ENCODE assay signal across 28 cellular contexts in genomic region chr2:62576276-62576939, GRCh38.
DNase-seq lines count a peak whose midpoint lies in the region; ATAC-seq and TF ChIP-seq lines count a peak whose summit lies in the region.
"Had no signal": no experiment of that assay in that cellular context is flagged by ENCODE, and none has a peak within 500 bp of the region (broad histone marks: within the 10 kb centered on the region; RNA-seq: fewer than 3 reads in every experiment).

No MANE protein-coding gene starts in this region.

- TF ChIP-seq CTCF in mammary epithelial cell (conservative IDR thresholded peaks at IDR 0.05 in 1 of 2, IDR thresholded peaks at IDR 0.05 in 1 of 2; ENCODE audit: extremely low read depth in 1 of 2, insufficient read depth in 1 of 2, low read depth in 1 of 2, low read length in 2 of 2): no peak
- no peak for TF ChIP-seq CTCF in MCF 10A (IDR thresholded peaks at IDR 0.05; ENCODE audit: unreplicated experiment)
- no peak for TF ChIP-seq CTCF in vagina (IDR thresholded peaks at IDR 0.05)

- TF ChIP-seq POLR2A in vagina (IDR thresholded peaks at IDR 0.05): no peak

- H3K4me3 Mint-ChIP-seq in MCF 10A (ENCODE audit: unreplicated experiment): no peak overlapping the region
- H3K4me3 Mint-ChIP-seq: activated naive CD8-positive, alpha-beta T cell; effector memory CD8-positive, alpha-beta T cell; stimulated activated memory B cell treated with anti-CD40 and anti-IgM and Interleukin-4, amounts not matched to agents 10 μg/mL and 1 μg/mL and 100 μg/mL, for 72 hours had no signal

- no peaks in the 10 kb centered on the region for H3K27me3 Mint-ChIP-seq in MCF 10A (ENCODE audit: insufficient read depth, unreplicated experiment)

- H3K36me3 Mint-ChIP-seq in MCF 10A (ENCODE audit: insufficient read depth, unreplicated experiment): no peaks in the 10 kb centered on the region
- H3K36me3 Mint-ChIP-seq: activated naive CD8-positive, alpha-beta T cell; stimulated activated memory B cell treated with anti-CD40 and anti-IgM and Interleukin-4, amounts not matched to agents 10 μg/mL and 1 μg/mL and 100 μg/mL, for 72 hours had no signal

- 75% methylated on average over 2 of the region's 2 CpGs for WGBS in mammary epithelial cell (ENCODE audit: low coverage, missing lambda C conversion rate)
- WGBS in esophagus, 2 donors: 61 to 70% methylated on average over 2 of the region's 2 CpGs

- H3K27me3 ChIP-seq in mammary epithelial cell (ENCODE audit: insufficient read depth, low read length): no peaks in the 10 kb centered on the region
- no peaks in the 10 kb centered on the region for H3K27me3 ChIP-seq in esophagus (ENCODE audit: control insufficient read depth in 1 of 2, insufficient read depth in 2 of 2, low read length in 2 of 2)
- H3K27me3 ChIP-seq in muscle layer of duodenum (ENCODE audit: low read depth, low read length): no peaks in the 10 kb centered on the region
- no peaks in the 10 kb centered on the region for H3K27me3 ChIP-seq in vagina
- H3K27me3 ChIP-seq: BE2C, SJSA1 had no signal

- H4K20me1 ChIP-seq in mammary epithelial cell (ENCODE audit: insufficient read depth, low read length): no peaks in the 10 kb centered on the region

- H3K4me1 Mint-ChIP-seq in MCF 10A (ENCODE audit: insufficient read depth, unreplicated experiment): peaks cover 19% of the 10 kb centered on the region
- H3K4me1 Mint-ChIP-seq: stimulated activated memory B cell treated with anti-CD40 and anti-IgM and Interleukin-4, amounts not matched to agents 10 μg/mL and 1 μg/mL and 100 μg/mL, for 72 hours had no signal

- DNase-seq in mammary epithelial cell (no peak), MCF 10A (ENCODE audit: unreplicated experiment) (no peak), vagina (ENCODE audit: extremely low spot score in 2 of 2) (no peak), superior temporal gyrus (ENCODE audit: extremely low spot score) (no peak)
- no peak for DNase-seq in effector CD4-positive, alpha-beta T cell
- DNase-seq: 8988T; activated CD4-positive, alpha-beta T cell treated with anti-CD3 and anti-CD28 coated beads, Interleukin-2, amount 50 U/mL, for 1 hour; activated CD8-positive, alpha-beta memory T cell treated with anti-CD3 and anti-CD28 coated beads, Interleukin-2, amount 50 U/mL, for 4 hours; BE2C; DND-41; effector memory CD8-positive, alpha-beta T cell; heart left ventricle; Kasumi-1; left lung; mucosa of descending colon; NCI-H1092; NCI-H2029; NCI-H226 had no signal

- H3K4me3 ChIP-seq in mammary epithelial cell (replicated peaks in 1 of 3; ENCODE audit: insufficient read depth in 1 of 3, low read depth in 2 of 3, low read length in 3 of 3): no peak overlapping the region
- no peak overlapping the region for H3K4me3 ChIP-seq in esophagus (ENCODE audit: low read depth in 1 of 2, low read length in 2 of 2)
- H3K4me3 ChIP-seq in muscle layer of duodenum (ENCODE audit: low read depth in 1 of 2, low read length in 2 of 2): no peak overlapping the region
- H3K4me3 ChIP-seq in vagina: no peak overlapping the region
- H3K4me3 ChIP-seq: GM12878, heart left ventricle, left lung, mucosa of descending colon, prostate gland, SJSA1, skin epidermis had no signal

- H3K4me2 ChIP-seq in mammary epithelial cell (ENCODE audit: insufficient read depth, low read depth, low read length): no peak overlapping the region

- dilution Hi-C loops in mammary epithelial cell (cut with HindIII; ENCODE audit: low sequenced_read_pairs): no loop called here

- peak overlapping the region; percentile 52 for H2AFZ ChIP-seq in mammary epithelial cell (ENCODE audit: low read depth, low read length)

- peaks cover 35% of the 10 kb centered on the region for H3K4me1 ChIP-seq in mammary epithelial cell (ENCODE audit: insufficient read depth, low read length)
- peaks cover 0 to 2% of the 10 kb centered on the region in 2 donors for H3K4me1 ChIP-seq in esophagus (ENCODE audit: control insufficient read depth in 2 of 2, insufficient read depth in 2 of 2, low read length in 1 of 2)
- peaks cover 4 to 6% of the 10 kb centered on the region in 2 donors for H3K4me1 ChIP-seq in muscle layer of duodenum (ENCODE audit: control insufficient read depth in 1 of 2, insufficient read depth in 2 of 2, low read length in 2 of 2)
- peaks cover 29% of the 10 kb centered on the region for H3K4me1 ChIP-seq in vagina
- H3K4me1 ChIP-seq: BE2C, left lung, prostate gland had no signal

- in situ Hi-C loops in mammary epithelial cell (cut with MboI; ENCODE audit: low sequenced_read_pairs in 2 of 2): no loop called here

- H3K9me3 ChIP-seq in mammary epithelial cell (replicated peaks; ENCODE audit: insufficient read depth, low read length) (peaks cover 3% of the 10 kb centered on the region), esophagus (ENCODE audit: control insufficient read depth in 2 of 2, insufficient read depth in 1 of 2, low read depth in 1 of 2, low read length in 1 of 2) (no peaks in the 10 kb centered on the region), muscle layer of duodenum (ENCODE audit: control insufficient read depth in 1 of 2, low read length in 2 of 2) (no peaks in the 10 kb centered on the region), vagina (no peaks in the 10 kb centered on the region)
- H3K9me3 ChIP-seq: BE2C, heart left ventricle, left lung, mucosa of descending colon, prostate gland, SJSA1 had no signal

- BruUV-seq in mammary epithelial cell (replicated peaks; lab: Mats Ljungman, UMichigan) (no TSS peak), MCF 10A (replicated peaks; lab: Mats Ljungman, UMichigan) (no TSS peak)

- H3K27ac ChIP-seq in mammary epithelial cell (ENCODE audit: insufficient read depth, low read depth, low read length): peak overlapping the region; percentile 100
- peak overlapping the region; percentile 7 to 42 for H3K27ac ChIP-seq in esophagus (ENCODE audit: low read depth in 2 of 2, low read length in 1 of 2)
- peak overlapping the region; percentile 42 for H3K27ac ChIP-seq in muscle layer of duodenum (ENCODE audit: low read length)
- peak overlapping the region; percentile 8 for H3K27ac ChIP-seq in vagina
- H3K27ac ChIP-seq: heart left ventricle, left lung, prostate gland had no signal

- POLR2A ChIA-PET in MCF 10A (lab: Yijun Ruan, JAX): interaction anchor here (0.9 to 1.0 kb wide), 2 partner anchors 12 to 86 kb away, joined by 3 to 6 read pairs; no protein-coding TSS in a partner anchor

- no peak for ATAC-seq in GM18858 (IDR thresholded peaks at IDR 0.05; ENCODE audit: unreplicated experiment)
- ATAC-seq: effector memory CD8-positive, alpha-beta T cell; GM12878; heart left ventricle; left lung; mucosa of descending colon; stimulated activated memory B cell treated with anti-CD40 and anti-IgM and Interleukin-4, amounts not matched to agents 10 μg/mL and 1 μg/mL and 100 μg/mL, for 72 hours had no signal

- CTCF ChIA-PET in mammary epithelial cell (lab: Charles Lee; ENCODE audit: low non-redundant PET): no interaction called here
- CTCF ChIA-PET in MCF 10A (lab: Yijun Ruan, JAX): no interaction called here

- H3K79me2 ChIP-seq in mammary epithelial cell (ENCODE audit: insufficient read depth, low read length): no peaks in the 10 kb centered on the region

- intact Hi-C loops in mammary epithelial cell (cut with micrococcal nuclease) (loop anchor here (5.0 kb wide), 1 partner anchor 86 kb away; no protein-coding TSS in a partner anchor), MCF 10A (cut with micrococcal nuclease) (no loop called here), vagina (cut with DNase I) (no loop called here)

- H3K9ac ChIP-seq in mammary epithelial cell (ENCODE audit: insufficient read depth, low read length): no peak overlapping the region

- no peaks in the 10 kb centered on the region for H3K36me3 ChIP-seq in mammary epithelial cell (ENCODE audit: insufficient read depth, low read length)
- H3K36me3 ChIP-seq in esophagus (ENCODE audit: control insufficient read depth in 2 of 2, insufficient read depth in 2 of 2, low read length in 1 of 2): no peaks in the 10 kb centered on the region
- H3K36me3 ChIP-seq in muscle layer of duodenum (ENCODE audit: control insufficient read depth in 1 of 2, insufficient read depth in 2 of 2, low read length in 2 of 2): no peaks in the 10 kb centered on the region
- no peaks in the 10 kb centered on the region for H3K36me3 ChIP-seq in vagina
- H3K36me3 ChIP-seq: BE2C, heart left ventricle, left lung, prostate gland, SJSA1 had no signal

- no peak overlapping the region for H3K27ac Mint-ChIP-seq in MCF 10A (ENCODE audit: low read depth, unreplicated experiment)
- H3K27ac Mint-ChIP-seq: activated naive CD8-positive, alpha-beta T cell; activated T-helper 2 cell treated with anti-CD3 and anti-CD28 coated beads, Interferon-gamma antibody, Interleukin-2, Interleukin-4, amounts not matched to agents 10 μg/mL and 5 μg/mL and 100 μg/mL, durations not matched to agents 14 hours and 24 hours and 36 hours; effector memory CD8-positive, alpha-beta T cell; stimulated activated memory B cell treated with anti-CD40 and anti-IgM and Interleukin-4, amounts not matched to agents 10 μg/mL and 1 μg/mL and 100 μg/mL, for 72 hours had no signal

- H3K9me3 Mint-ChIP-seq in MCF 10A (ENCODE audit: unreplicated experiment): no peaks in the 10 kb centered on the region
- H3K9me3 Mint-ChIP-seq: activated T-helper 2 cell treated with anti-CD3 and anti-CD28 coated beads, Interferon-gamma antibody, Interleukin-2, Interleukin-4, amounts not matched to agents 10 μg/mL and 5 μg/mL and 100 μg/mL, durations not matched to agents 14 hours and 24 hours and 36 hours; effector memory CD8-positive, alpha-beta T cell; stimulated activated memory B cell treated with anti-CD40 and anti-IgM and Interleukin-4, amounts not matched to agents 10 μg/mL and 1 μg/mL and 100 μg/mL, for 72 hours had no signal

Comparison
In these comparisons a context has a peak if more than half of its experiments do, and no peak if none do; other contexts are left out.
1. H3K27ac ChIP-seq: peak in every context shown above with its lines; median percentile 100 in mammary epithelial cell; 42 in muscle layer of duodenum; 24 in esophagus; 8 in vagina.